ENCODE assay signal across 8 cellular contexts in the genomic region with DNA sequence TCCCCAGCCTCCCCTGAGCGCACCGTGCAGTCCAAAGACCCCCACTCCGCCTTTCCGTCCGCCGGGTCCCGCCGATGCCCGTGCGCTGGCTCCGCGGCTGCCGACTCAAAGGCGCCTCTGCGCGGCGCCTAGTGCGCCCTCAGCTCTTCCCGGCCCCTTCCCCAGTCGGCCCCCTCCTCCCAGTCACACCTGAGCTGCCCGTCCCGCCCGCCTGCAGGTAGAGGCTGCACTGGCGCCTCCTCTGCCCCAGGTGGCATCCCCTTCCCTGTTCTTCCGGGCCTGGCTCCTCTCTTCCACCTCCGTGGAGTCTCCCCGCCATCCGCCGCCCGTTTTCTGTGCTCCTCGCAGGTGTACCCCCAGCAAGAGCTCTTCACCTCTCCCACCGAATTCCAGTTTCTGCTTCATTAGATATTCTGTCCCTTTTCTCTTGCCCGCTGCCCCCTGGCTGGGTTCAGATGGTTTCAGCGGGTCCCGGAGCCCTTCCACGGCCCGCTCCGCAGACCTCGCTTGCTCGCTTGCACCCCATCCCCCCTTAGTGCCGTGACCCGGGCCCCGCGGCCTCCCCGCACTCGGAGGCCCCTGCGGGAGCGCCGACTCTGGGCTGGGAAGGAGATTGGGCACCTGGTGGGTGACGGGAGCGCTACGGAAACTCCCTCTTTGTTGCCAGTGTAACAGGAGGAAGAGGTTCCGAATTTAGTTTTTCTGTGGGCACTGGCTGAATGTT. TPM values are rescaled to one million over a fixed set of nuclear protein-coding genes. Genes with fewer than 3 reads are reported as not detected.
A peak's percentile ranks its signal among the peaks of the same experiment; 100 is the strongest.
DNase-seq lines count a peak whose midpoint lies in the region; ATAC-seq lines count a peak whose summit lies in the region.

No MANE protein-coding gene starts in this region.

- CTCF ChIA-PET in activated CD8-positive, alpha-beta T cell treated with anti-CD3 and anti-CD28 coated beads, Interleukin-2, amount 10 ng/mL, durations not matched to agents 7 days and 5 days (lab: Charles Lee): interaction anchor here (0.9 to 3.1 kb wide), 12 partner anchors 10 to 381 kb away, joined by 3 to 12 read pairs (median 4); no protein-coding TSS in a partner anchor

- peak overlapping the region; percentile 87 for H3K56ac ChIP-seq in mesendoderm (ENCODE audit: low read length)

- peak overlapping the region; percentile 43 for H3K4me2 ChIP-seq in mesendoderm (ENCODE audit: low read length)

- WGBS in mesendoderm (ENCODE audit: extremely low coverage, insufficient coverage, low lambda C conversion rate): no CpG with 5 or more reads among the region's 53 CpGs

- no peaks in the 10 kb centered on the region for H3K9me3 Mint-ChIP-seq in activated CD8-positive, alpha-beta T cell treated with anti-CD3 and anti-CD28 coated beads, Interleukin-2, amount 10 ng/mL, durations not matched to agents 7 days and 5 days (ENCODE audit: insufficient read depth)

- no peaks in the 10 kb centered on the region for H3K27me3 ChIP-seq in effector memory CD4-positive, alpha-beta T cell (replicated peaks; ENCODE audit: control insufficient read depth, insufficient read depth, low read length, poor library complexity, severe bottlenecking)
- H3K27me3 ChIP-seq in mesendoderm (ENCODE audit: insufficient read depth, low read length, poor library complexity): no peaks in the 10 kb centered on the region

- H4K8ac ChIP-seq in mesendoderm (ENCODE audit: low read depth, low read length): no peak overlapping the region

- H3K9ac ChIP-seq in mesendoderm (ENCODE audit: low read length): peak overlapping the region; percentile 72

- peaks cover 14% of the 10 kb centered on the region for H3K4me1 ChIP-seq in effector memory CD4-positive, alpha-beta T cell (ENCODE audit: control insufficient read depth, insufficient read depth, low read length, poor library complexity, severe bottlenecking)
- H3K4me1 ChIP-seq in mesendoderm (ENCODE audit: control insufficient read depth, low read depth, low read length): peaks cover 14% of the 10 kb centered on the region

- peak; percentile 23 for ATAC-seq in HG03025 (IDR thresholded peaks at IDR 0.05; ENCODE audit: low FRiP score, unreplicated experiment)
- peak; percentile 9 for ATAC-seq in activated CD8-positive, alpha-beta T cell treated with anti-CD3 and anti-CD28 coated beads, Interleukin-2, amount 10 ng/mL, durations not matched to agents 7 days and 5 days

- peak overlapping the region; percentile 83 for H3K4me3 Mint-ChIP-seq in activated CD8-positive, alpha-beta T cell treated with anti-CD3 and anti-CD28 coated beads, Interleukin-2, amount 10 ng/mL, durations not matched to agents 7 days and 5 days

- DNase-seq in NCI-H2227 (lab: John Stamatoyannopoulos, UW; ENCODE audit: unreplicated experiment): peak; percentile 9
- DNase-seq in NCI-H2227 treated with DMSO at 0.1 percent for 48 hours (lab: John Stamatoyannopoulos, UW): no peak
- DNase-seq in NCI-H2171 treated with DMSO at 0.1 percent for 48 hours (lab: John Stamatoyannopoulos, UW): peak; percentile 87
- DNase-seq in activated CD8-positive, alpha-beta T cell treated with anti-CD3 and anti-CD28 coated beads, Interleukin-2, amount 10 ng/mL, durations not matched to agents 7 days and 5 days: peak; percentile 44
- peak; percentile 23 to 31 (median 24) for DNase-seq in effector memory CD4-positive, alpha-beta T cell
- DNase-seq in mesendoderm: peak; percentile 90
- DNase-seq in stimulated activated CD8-positive, alpha-beta memory T cell treated with anti-CD3 and anti-CD28 coated beads, Interleukin-15, amount 100 ng/mL, for 24 hours (ENCODE audit: low read depth): peak; percentile 5

- peak overlapping the region; percentile 83 for H2BK120ac ChIP-seq in mesendoderm (ENCODE audit: low read depth, low read length)

- H3K23ac ChIP-seq in mesendoderm (ENCODE audit: low read length): no peak overlapping the region

- H2BK5ac ChIP-seq in mesendoderm (ENCODE audit: low read length): no peak overlapping the region

- H3K27me3 Mint-ChIP-seq in activated CD8-positive, alpha-beta T cell treated with anti-CD3 and anti-CD28 coated beads, Interleukin-2, amount 10 ng/mL, durations not matched to agents 7 days and 5 days (ENCODE audit: low read depth): peaks cover 55% of the 10 kb centered on the region

- H3K27ac Mint-ChIP-seq in activated CD8-positive, alpha-beta T cell treated with anti-CD3 and anti-CD28 coated beads, Interleukin-2, amount 10 ng/mL, durations not matched to agents 7 days and 5 days: peak overlapping the region; percentile 69

- no peaks in the 10 kb centered on the region for H3K9me3 ChIP-seq in effector memory CD4-positive, alpha-beta T cell (ENCODE audit: control insufficient read depth, low read length)

- no peak overlapping the region for H4K5ac ChIP-seq in mesendoderm (ENCODE audit: low read length)

- peak overlapping the region; percentile 87 for H3K4ac ChIP-seq in mesendoderm (ENCODE audit: low read depth, low read length)

- no peak overlapping the region for H2AK5ac ChIP-seq in mesendoderm (ENCODE audit: low read length)

- peaks cover 2% of the 10 kb centered on the region for H3K79me1 ChIP-seq in mesendoderm (ENCODE audit: low read length)

- peak overlapping the region; percentile 96 for H3K18ac ChIP-seq in mesendoderm (ENCODE audit: low read length)

- H3K4me3 ChIP-seq in effector memory CD4-positive, alpha-beta T cell (ENCODE audit: insufficient read depth, low read depth, low read length, poor library complexity, severe bottlenecking): peak overlapping the region; percentile 76
- H3K4me3 ChIP-seq in mesendoderm (ENCODE audit: low read length): peak overlapping the region; percentile 63

- POLR2A ChIA-PET in activated CD8-positive, alpha-beta T cell treated with anti-CD3 and anti-CD28 coated beads, Interleukin-2, amount 10 ng/mL, durations not matched to agents 7 days and 5 days (lab: Charles Lee): interaction anchor here (0.6 to 2.4 kb wide), 5 partner anchors 9 to 160 kb away, joined by 3 to 15 read pairs (median 5); no protein-coding TSS in a partner anchor

- H3K36me3 ChIP-seq in effector memory CD4-positive, alpha-beta T cell (ENCODE audit: control insufficient read depth, insufficient read depth, low read length): no peaks in the 10 kb centered on the region
- no peaks in the 10 kb centered on the region for H3K36me3 ChIP-seq in mesendoderm (ENCODE audit: control insufficient read depth, insufficient read depth, low read length)

- H3K27ac ChIP-seq in effector memory CD4-positive, alpha-beta T cell (ENCODE audit: insufficient read depth, low read length, poor library complexity, severe bottlenecking): peak overlapping the region; percentile 63
- peak overlapping the region; percentile 96 for H3K27ac ChIP-seq in mesendoderm (ENCODE audit: low read depth, low read length)

- no peak overlapping the region for H2BK15ac ChIP-seq in mesendoderm (replicated peaks; ENCODE audit: low read depth)

- no peaks in the 10 kb centered on the region for H3K36me3 Mint-ChIP-seq in activated CD8-positive, alpha-beta T cell treated with anti-CD3 and anti-CD28 coated beads, Interleukin-2, amount 10 ng/mL, durations not matched to agents 7 days and 5 days (ENCODE audit: low read depth)

- H3K79me2 ChIP-seq in mesendoderm (ENCODE audit: control insufficient read depth, insufficient read depth, low read length): peaks cover 30% of the 10 kb centered on the region

- H3K4me1 Mint-ChIP-seq in activated CD8-positive, alpha-beta T cell treated with anti-CD3 and anti-CD28 coated beads, Interleukin-2, amount 10 ng/mL, durations not matched to agents 7 days and 5 days (ENCODE audit: low read depth): peaks cover 25% of the 10 kb centered on the region

RNA-seq across cellular contexts. Expression of a gene that starts 0.7 kb away (rescaled TPM):
- total RNA-seq in activated CD8-positive, alpha-beta T cell treated with anti-CD3 and anti-CD28 coated beads, Interleukin-2, amount 10 ng/mL, durations not matched to agents 7 days and 5 days: 10 to 100 TPM; 14.1 to 14.3 TPM
- polyA plus RNA-seq in mesendoderm (2013, experiment 1 of 2): 23.9 TPM
- 23.2 TPM for polyA plus RNA-seq in mesendoderm (2013, experiment 2 of 2)
